ENCODE assay signal across 24 cellular contexts in genomic region chr4:118410143-118410542, GRCh38. TPM values are rescaled to one million over a fixed set of nuclear protein-coding genes. Genes with fewer than 3 reads are reported as not detected.
A peak's percentile ranks its signal among the peaks of the same experiment; 100 is the strongest.
DNase-seq lines count a peak whose midpoint lies in the region; ATAC-seq and TF ChIP-seq lines count a peak whose summit lies in the region.
"Had no signal": no experiment of that assay in that cellular context is flagged by ENCODE, and none has a peak within 500 bp of the region (broad histone marks: within the 10 kb centered on the region; RNA-seq: fewer than 3 reads in every experiment).

No MANE protein-coding gene starts in this region.

- no peaks in the 10 kb centered on the region for H3K36me3 ChIP-seq in aorta (ENCODE audit: control insufficient read depth in 1 of 2, insufficient read depth in 2 of 2, low read length in 1 of 2)
- H3K36me3 ChIP-seq: colonic mucosa, left ventricle myocardium inferior, suprapubic skin had no signal

- in situ Hi-C loops in astrocyte of the spinal cord (cut with HindIII; ENCODE audit: low sequenced_read_pairs), result no loop called here

- 78 to 86% methylated on average over 3 of the region's 3 CpGs for WGBS in aorta, 2 donors

- POLR2A ChIA-PET in AG04450 (lab: Yijun Ruan, JAX), result no interaction called here

- no peaks in the 10 kb centered on the region for H3K9me3 ChIP-seq in AG04450 (ENCODE audit: control insufficient read depth, insufficient read depth, low read length)
- H3K9me3 ChIP-seq in aorta (ENCODE audit: control insufficient read depth, low read length), result no peaks in the 10 kb centered on the region
- H3K9me3 ChIP-seq: A549, colonic mucosa, left ventricle myocardium inferior, mucosa of descending colon, psoas muscle, suprapubic skin had no signal

- no peaks in the 10 kb centered on the region for H3K4me1 ChIP-seq in aorta (ENCODE audit: control insufficient read depth in 1 of 2, insufficient read depth in 2 of 2, low read length in 2 of 2)
- H3K4me1 ChIP-seq: A549, colonic mucosa, left ventricle myocardium inferior, psoas muscle, suprapubic skin had no signal

- no peak for TF ChIP-seq CTCF in AG04450 (IDR thresholded peaks at IDR 0.05; ENCODE audit: low read depth, low read length)
- no peak for TF ChIP-seq CTCF in astrocyte of the spinal cord (IDR thresholded peaks at IDR 0.05; ENCODE audit: low read depth, low read length)
- TF ChIP-seq CTCF in fibroblast of villous mesenchyme (IDR thresholded peaks at IDR 0.05; ENCODE audit: insufficient read depth, low read depth, low read length), result no peak

- ATAC-seq in HG02981 (IDR thresholded peaks at IDR 0.05; ENCODE audit: unreplicated experiment) (no peak), HG02759 (IDR thresholded peaks at IDR 0.05; ENCODE audit: unreplicated experiment) (no peak), aorta (ENCODE audit: low FRiP score) (no peak)
- ATAC-seq: A549, mucosa of descending colon, psoas muscle had no signal

- CTCF ChIA-PET in AG04450 (lab: Charles Lee), result no interaction called here

- H3K27me3 ChIP-seq in AG04450 (ENCODE audit: control insufficient read depth, insufficient read depth, low read length) (no peaks in the 10 kb centered on the region), aorta (ENCODE audit: control insufficient read depth in 1 of 2, insufficient read depth in 2 of 2, low read length in 1 of 2) (no peaks in the 10 kb centered on the region)
- H3K27me3 ChIP-seq: suprapubic skin had no signal

- DNase-seq in AG04450 (ENCODE audit: low read depth, low spot score), result peak; percentile 59
- DNase-seq in HT1080 (ENCODE audit: low read depth), result peak; percentile 58
- DNase-seq in astrocyte of the spinal cord (ENCODE audit: low read depth, low spot score), result peak; percentile 16
- peak; percentile 22 for DNase-seq in fibroblast of villous mesenchyme (ENCODE audit: low read depth)
- DNase-seq in NCI-H187 (lab: John Stamatoyannopoulos, UW), result no peak
- DNase-seq in aorta, result no peak
- DNase-seq: activated CD4-positive, alpha-beta T cell treated with anti-CD3 and anti-CD28 coated beads, Interleukin-2, amount 50 U/mL, for 1 hour; activated T-cell treated with anti-CD3 and anti-CD28 coated beads for 4 hours; anterior cingulate cortex; CD4-positive, alpha-beta T cell; colonic mucosa; DMS153; glutamatergic neuron; left ventricle myocardium inferior; mucosa of descending colon; NCI-H2081; NCI-H510A; psoas muscle; T-helper 1 cell had no signal

- intact Hi-C loops in aorta (cut with DNase I), result no loop called here

- no peak overlapping the region for H3K4me3 ChIP-seq in AG04450 (ENCODE audit: low read depth, low read length)
- H3K4me3 ChIP-seq in astrocyte of the spinal cord (ENCODE audit: low read depth, low read length), result no peak overlapping the region
- H3K4me3 ChIP-seq in fibroblast of villous mesenchyme (ENCODE audit: low read depth, low read length), result no peak overlapping the region
- no peak overlapping the region for H3K4me3 ChIP-seq in aorta (ENCODE audit: low read length in 2 of 2)
- H3K4me3 ChIP-seq: A549, colonic mucosa, left ventricle myocardium inferior, mucosa of descending colon, psoas muscle, suprapubic skin had no signal

- H3K27ac ChIP-seq in AG04450 (ENCODE audit: low read depth, low read length) (no peak overlapping the region), aorta (ENCODE audit: low read depth in 1 of 2, low read length in 2 of 2) (no peak overlapping the region)
- H3K27ac ChIP-seq: A549, colonic mucosa, KMS-11, left ventricle myocardium inferior, psoas muscle, suprapubic skin had no signal

RNA-seq across cellular contexts. Expression of gene PRSS12, which starts 57.3 kb away (rescaled TPM):
- polyA plus RNA-seq in AG04450 (2011; rRNA removed), result 142 and 155 TPM in 2 replicates
- polyA minus RNA-seq in AG04450 (2011; rRNA and poly(A)+ RNA removed), result 97.4 and 104 TPM in 2 replicates
- total RNA-seq in HT1080 (2014; rRNA removed; shearing (Covaris generic)), result 0.07 and 0.56 TPM in 2 replicates
- polyA plus RNA-seq in HT1080 (2015; cell fraction: cytosol; rRNA removed), result 5.5 and 5.7 TPM in 2 replicates
- 6.0 and 7.5 TPM in 2 replicates for polyA plus RNA-seq in HT1080 (2015; cell fraction: nucleus; rRNA removed)
- 11.7 and 19.3 TPM in 2 replicates for total RNA-seq in fibroblast of villous mesenchyme
- total RNA-seq in aorta, result under 1 TPM in 1 of 2 donors, not detected in 1; 0.18 TPM
- polyA plus RNA-seq in aorta, result under 1 TPM in 1 of 2 donors, not detected in 1; 0.50 TPM
- total RNA-seq: CD4-positive, alpha-beta T cell; left ventricle myocardium inferior had no signal

Comparison
In these comparisons a context has a peak if more than half of its experiments do, and no peak if none do; other contexts are left out.
1. DNase-seq: peak in AG04450 (single experiment), HT1080 (single experiment), astrocyte of the spinal cord (single experiment) and fibroblast of villous mesenchyme (single experiment); none in NCI-H187 (0 of 2) and aorta (0 of 2).